1 cellular context compared by ENCODE assay signal in the genomic region with DNA sequence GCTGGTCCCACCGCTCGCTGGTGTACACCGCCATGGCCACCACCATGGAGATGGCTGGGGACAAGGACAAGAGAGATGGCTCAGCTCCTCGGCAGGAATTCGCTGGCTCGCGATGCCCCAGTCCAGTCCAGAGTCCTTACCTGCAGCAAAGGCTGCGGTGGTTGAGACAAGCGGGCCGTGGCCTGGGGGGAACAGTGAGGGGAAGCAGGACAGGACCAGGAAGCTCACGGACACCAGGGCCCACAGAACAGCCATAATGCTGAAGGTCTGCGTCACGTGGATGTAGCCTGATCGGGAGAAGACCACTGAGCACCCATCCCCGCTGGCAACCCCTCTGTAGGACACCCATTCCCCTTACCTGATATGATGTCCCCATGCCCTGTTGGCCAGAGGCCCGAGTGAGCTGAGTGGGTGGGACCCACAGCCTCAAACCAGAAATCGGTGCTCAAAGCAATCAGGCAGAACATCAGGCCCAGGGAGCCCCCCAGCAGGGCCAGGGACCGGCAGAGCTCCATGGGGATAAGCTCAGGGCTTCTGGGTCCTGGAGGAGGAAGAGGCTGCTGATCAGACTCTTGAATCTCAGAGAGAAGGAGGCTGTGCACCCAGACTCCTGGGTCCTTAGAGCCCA.
TF ChIP-seq lines count a peak whose summit lies in the region.

No MANE protein-coding gene starts in this region.

TF ChIP-seq in K562, 482 proteins besides CTCF, POLR2A, EP300 and RAD21:
- TF ChIP-seq, protein P1, sequence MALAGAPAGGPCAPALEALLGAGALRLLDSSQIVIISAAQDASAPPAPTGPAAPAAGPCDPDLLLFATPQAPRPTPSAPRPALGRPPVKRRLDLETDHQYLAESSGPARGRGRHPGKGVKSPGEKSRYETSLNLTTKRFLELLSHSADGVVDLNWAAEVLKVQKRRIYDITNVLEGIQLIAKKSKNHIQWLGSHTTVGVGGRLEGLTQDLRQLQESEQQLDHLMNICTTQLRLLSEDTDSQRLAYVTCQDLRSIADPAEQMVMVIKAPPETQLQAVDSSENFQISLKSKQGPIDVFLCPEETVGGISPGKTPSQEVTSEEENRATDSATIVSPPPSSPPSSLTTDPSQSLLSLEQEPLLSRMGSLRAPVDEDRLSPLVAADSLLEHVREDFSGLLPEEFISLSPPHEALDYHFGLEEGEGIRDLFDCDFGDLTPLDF (CRISPR knock-in tag; IDR thresholded peaks at IDR 0.05): no peak
- no peak for TF ChIP-seq KDM4B (IDR thresholded peaks at IDR 0.05; ENCODE audit: borderline replicate concordance in 2 of 2, low read depth in 1 of 2)
- TF ChIP-seq, protein P2, sequence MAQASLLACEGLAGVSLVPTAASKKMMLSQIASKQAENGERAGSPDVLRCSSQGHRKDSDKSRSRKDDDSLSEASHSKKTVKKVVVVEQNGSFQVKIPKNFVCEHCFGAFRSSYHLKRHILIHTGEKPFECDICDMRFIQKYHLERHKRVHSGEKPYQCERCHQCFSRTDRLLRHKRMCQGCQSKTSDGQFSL (CRISPR knock-in tag; IDR thresholded peaks at IDR 0.05): no peak
- TF ChIP-seq, protein P2 (tag; IDR thresholded peaks at IDR 0.05): no peak
- TF ChIP-seq POLR2G (IDR thresholded peaks at IDR 0.05; ENCODE audit: low read depth, low read length): 0 out of 2 replicates have a peak, but pooled peaks have one; percentile 14
- no peak for TF ChIP-seq TEAD1 (CRISPR knock-in tag; IDR thresholded peaks at IDR 0.05)
- TF ChIP-seq, protein P3, sequence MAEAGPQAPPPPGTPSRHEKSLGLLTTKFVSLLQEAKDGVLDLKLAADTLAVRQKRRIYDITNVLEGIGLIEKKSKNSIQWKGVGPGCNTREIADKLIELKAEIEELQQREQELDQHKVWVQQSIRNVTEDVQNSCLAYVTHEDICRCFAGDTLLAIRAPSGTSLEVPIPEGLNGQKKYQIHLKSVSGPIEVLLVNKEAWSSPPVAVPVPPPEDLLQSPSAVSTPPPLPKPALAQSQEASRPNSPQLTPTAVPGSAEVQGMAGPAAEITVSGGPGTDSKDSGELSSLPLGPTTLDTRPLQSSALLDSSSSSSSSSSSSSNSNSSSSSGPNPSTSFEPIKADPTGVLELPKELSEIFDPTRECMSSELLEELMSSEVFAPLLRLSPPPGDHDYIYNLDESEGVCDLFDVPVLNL (CRISPR knock-in tag; IDR thresholded peaks at IDR 0.05; ENCODE audit: low read depth): no peak
